In genomic region chr2:79887747-79888374, GRCh38 we compare ENCODE assay signal across 8 cellular contexts.
DNase-seq lines count a peak whose midpoint lies in the region; ATAC-seq, FAIRE-seq and TF ChIP-seq lines count a peak whose summit lies in the region.

No MANE protein-coding gene starts in this region.

- H3K9me3 ChIP-seq in RWPE2 (ENCODE audit: severe bottlenecking) (no peaks in the 10 kb centered on the region), pancreas (no peaks in the 10 kb centered on the region)

- ATAC-seq in activated CD4-positive, alpha-beta T cell treated with anti-CD3 and anti-CD28 coated beads for 36 hours = no peak
- ATAC-seq in RWPE2 (ENCODE audit: low read depth) (peak; percentile 57; the same call in 2 of the 3 replicates), esophagus mucosa (peak; percentile 41), pancreas (peak; percentile 55 to 84 (median 78)), GM21786 (IDR thresholded peaks at IDR 0.05; ENCODE audit: unreplicated experiment) (no peak)

- TF ChIP-seq CTCF in GM20000 (IDR thresholded peaks at IDR 0.05; ENCODE audit: extremely low read depth, missing control alignments) (peak; percentile 23), KMS-11 (conservative IDR thresholded peaks at IDR 0.05; ENCODE audit: low read depth, low read length) (peak; percentile 88), RWPE2 (IDR thresholded peaks at IDR 0.05; ENCODE audit: poor library complexity, severe bottlenecking) (peak; percentile 79), pancreas (IDR thresholded peaks at IDR 0.05) (peak; percentile 21 to 62 (median 54))

- H3K36me3 ChIP-seq in KMS-11 (ENCODE audit: insufficient read depth) = no peaks in the 10 kb centered on the region; the same call in 1 of the 2 replicates
- H3K36me3 ChIP-seq in RWPE2 (ENCODE audit: low read depth) = no peaks in the 10 kb centered on the region
- no peaks in the 10 kb centered on the region for H3K36me3 ChIP-seq in pancreas

- DNase-seq in activated CD4-positive, alpha-beta T cell treated with anti-CD3 and anti-CD28 coated beads for 36 hours = peak; percentile 43
- DNase-seq in activated CD4-positive, alpha-beta T cell treated with anti-CD3 and anti-CD28 coated beads, Interleukin-2, amount 50 U/mL, for 1 hour = no peak
- DNase-seq in GM20000 (ENCODE audit: low spot score) = peak; percentile 37
- DNase-seq in RWPE2 (ENCODE audit: low spot score) = no peak
- DNase-seq in pancreas = peak in 2 of 6 donors; percentile 26 to 48

- H3K9ac ChIP-seq in KMS-11 = no peak overlapping the region

- peaks cover 7% of the 10 kb centered on the region for H3K27me3 Mint-ChIP-seq in activated CD4-positive, alpha-beta T cell treated with anti-CD3 and anti-CD28 coated beads for 36 hours

- POLR2A ChIA-PET in activated CD4-positive, alpha-beta T cell treated with anti-CD3 and anti-CD28 coated beads for 36 hours (lab: Charles Lee) = no interaction called here

- FAIRE-seq in pancreas (lab: Jason Lieb, UNC) = no peak

- no peak overlapping the region for H3K4me2 ChIP-seq in KMS-11

- 29 to 35% methylated on average over 7 of the region's 7 CpGs for WGBS in pancreas, 2 donors

- no peaks in the 10 kb centered on the region for H3K27me3 ChIP-seq in KMS-11 (ENCODE audit: insufficient read depth, low read depth)
- peaks cover 4% of the 10 kb centered on the region for H3K27me3 ChIP-seq in RWPE2 (ENCODE audit: insufficient read depth, poor library complexity, severe bottlenecking)
- H3K27me3 ChIP-seq in pancreas = no peaks in the 10 kb centered on the region

- no peaks in the 10 kb centered on the region for H3K4me1 Mint-ChIP-seq in activated CD4-positive, alpha-beta T cell treated with anti-CD3 and anti-CD28 coated beads for 36 hours

- no peak overlapping the region for H3K27ac Mint-ChIP-seq in activated CD4-positive, alpha-beta T cell treated with anti-CD3 and anti-CD28 coated beads for 36 hours

- H3K9me3 Mint-ChIP-seq in activated CD4-positive, alpha-beta T cell treated with anti-CD3 and anti-CD28 coated beads for 36 hours (ENCODE audit: low read depth) = no peaks in the 10 kb centered on the region

- H3K4me3 ChIP-seq in KMS-11 (IDR thresholded peaks at IDR 0.05; ENCODE audit: insufficient read depth, low read depth, low read length) (no peak overlapping the region), RWPE2 (ENCODE audit: severe bottlenecking) (no peak overlapping the region), pancreas (no peak overlapping the region)

- no peak overlapping the region for H3K4me3 Mint-ChIP-seq in activated CD4-positive, alpha-beta T cell treated with anti-CD3 and anti-CD28 coated beads for 36 hours

- no peaks in the 10 kb centered on the region for H4K20me1 ChIP-seq in KMS-11 (ENCODE audit: insufficient read depth)

- H3K79me2 ChIP-seq in KMS-11 (ENCODE audit: insufficient read depth, low read depth) = no peaks in the 10 kb centered on the region

- H3K36me3 Mint-ChIP-seq in activated CD4-positive, alpha-beta T cell treated with anti-CD3 and anti-CD28 coated beads for 36 hours (ENCODE audit: low read depth) = no peaks in the 10 kb centered on the region

- CTCF ChIA-PET in activated CD4-positive, alpha-beta T cell treated with anti-CD3 and anti-CD28 coated beads for 36 hours (lab: Charles Lee) = interaction anchor here (0.6 kb wide), 1 partner anchor 11 kb away, joined by 3 read pairs; no protein-coding TSS in a partner anchor

- intact Hi-C loops in activated CD4-positive, alpha-beta T cell treated with anti-CD3 and anti-CD28 coated beads for 36 hours (cut with DNase I, micrococcal nuclease) = loop anchor here in 1 of 2 experiments (5.0 kb wide), 1 partner anchor 671 kb away; no protein-coding TSS in a partner anchor
- intact Hi-C loops in pancreas (cut with DNase I) = loop anchor here in 1 of 3 donors (10.0 kb wide), 1 partner anchor 763 kb away; the partner anchor contains the start of gene REG1A

- H3K4me1 ChIP-seq in KMS-11 (ENCODE audit: low read depth, poor library complexity, severe bottlenecking) = no peaks in the 10 kb centered on the region
- no peaks in the 10 kb centered on the region for H3K4me1 ChIP-seq in RWPE2 (ENCODE audit: insufficient read depth, poor library complexity, severe bottlenecking)
- H3K4me1 ChIP-seq in pancreas = peaks cover 6 to 14% (median 14%) of the 10 kb centered on the region in 3 donors

- no peak overlapping the region for H2AFZ ChIP-seq in KMS-11 (ENCODE audit: low read depth)

- no peak overlapping the region for H3K27ac ChIP-seq in KMS-11
- no peak overlapping the region for H3K27ac ChIP-seq in RWPE2 (ENCODE audit: poor library complexity, severe bottlenecking)
- no peak overlapping the region for H3K27ac ChIP-seq in pancreas

Comparison
In these comparisons a context has a peak if more than half of its experiments do, and no peak if none do; other contexts are left out.
1. DNase-seq: peak in activated CD4-positive, alpha-beta T cell treated with anti-CD3 and anti-CD28 coated beads for 36 hours (single experiment) and GM20000 (single experiment); none in activated CD4-positive, alpha-beta T cell treated with anti-CD3 and anti-CD28 coated beads, Interleukin-2, amount 50 U/mL, for 1 hour (single experiment) and RWPE2 (single experiment).
2. ATAC-seq: peak in RWPE2 (single experiment), esophagus mucosa (single experiment) and pancreas (4 of 4); none in activated CD4-positive, alpha-beta T cell treated with anti-CD3 and anti-CD28 coated beads for 36 hours (single experiment) and GM21786 (single experiment).
3. CTCF ChIP-seq: peak in every context shown above with its lines; median percentile 88 in KMS-11; 79 in RWPE2; 54 in pancreas; 23 in GM20000.